ENCODE assay signal across 41 cellular contexts in genomic region chr16:19438739-19439138, GRCh38. TPM values are rescaled to one million over a fixed set of nuclear protein-coding genes. Genes with fewer than 3 reads are reported as not detected.
"Had no signal": no experiment of that assay in that cellular context is flagged by ENCODE, and none has a peak within 500 bp of the region (broad histone marks: within the 10 kb centered on the region; RNA-seq: fewer than 3 reads in every experiment).

No MANE protein-coding gene starts in this region.

- H3K9me3 ChIP-seq: adrenal gland, ascending aorta, body of pancreas, breast epithelium had no signal

- H3K4me3 ChIP-seq: adrenal gland, ascending aorta, body of pancreas, breast epithelium, cardiac muscle cell had no signal

- H3K27ac Mint-ChIP-seq: activated naive CD4-positive, alpha-beta T cell treated with anti-CD3 and anti-CD28 coated beads for 36 hours; activated naive CD4-positive, alpha-beta T cell treated with anti-CD3 and anti-CD28 coated beads, Interleukin-2, amount 10 ng/mL, durations not matched to agents 7 days and 5 days; activated naive CD4-positive, alpha-beta T cell treated with anti-CD3 and anti-CD28 coated beads, Interleukin-2, amount 50 U/mL, for 24 hours; activated naive CD4-positive, alpha-beta T cell treated with anti-CD3 and anti-CD28 coated beads, Interleukin-2, amount 50 U/mL, for 72 hours; activated naive CD8-positive, alpha-beta T cell; activated naive CD8-positive, alpha-beta T cell treated with anti-CD3 and anti-CD28 coated beads for 36 hours; activated naive CD8-positive, alpha-beta T cell treated with anti-CD3 and anti-CD28 coated beads, Interleukin-2, amount 10 ng/mL, durations not matched to agents 7 days and 5 days; activated naive CD8-positive, alpha-beta T cell treated with anti-CD3 and anti-CD28 coated beads, Interleukin-2, amount 50 U/mL, for 24 hours; activated T-cell treated with anti-CD3 and anti-CD28 coated beads, Interleukin-2, amount 50 U/mL, for 24 hours; activated T-cell treated with anti-CD3 and anti-CD28 coated beads, Interleukin-2, amount 50 U/mL, for 72 hours; activated T-helper 1 cell treated with anti-CD3 and anti-CD28 coated beads, Interleukin-12 subunit alpha, Interleukin-12 subunit beta, Interleukin-2, Interleukin-4 antibody, amounts not matched to agents 30 ng/mL and 10 ng/mL and 1 ng/mL, durations not matched to agents 14 hours and 24 hours and 36 hours; activated T-helper 17 cell treated with anti-CD3 and anti-CD28 coated beads, Interleukin-2, amount 50 U/mL, for 72 hours; activated T-helper 2 cell treated with anti-CD3 and anti-CD28 coated beads, Interferon-gamma antibody, Interleukin-2, Interleukin-4, amounts not matched to agents 10 μg/mL and 5 μg/mL and 100 μg/mL, durations not matched to agents 14 hours and 24 hours and 36 hours; brain had no signal

- H3K4me1 ChIP-seq: adrenal gland, ascending aorta had no signal

- H3K9me3 Mint-ChIP-seq: activated naive CD4-positive, alpha-beta T cell treated with anti-CD3 and anti-CD28 coated beads for 36 hours; activated naive CD4-positive, alpha-beta T cell treated with anti-CD3 and anti-CD28 coated beads, Interleukin-2, amount 10 ng/mL, durations not matched to agents 7 days and 5 days; activated naive CD4-positive, alpha-beta T cell treated with anti-CD3 and anti-CD28 coated beads, Interleukin-2, amount 50 U/mL, for 24 hours; activated naive CD8-positive, alpha-beta T cell treated with anti-CD3 and anti-CD28 coated beads for 36 hours; activated naive CD8-positive, alpha-beta T cell treated with anti-CD3 and anti-CD28 coated beads, Interleukin-2, amount 10 ng/mL, durations not matched to agents 7 days and 5 days; activated naive CD8-positive, alpha-beta T cell treated with anti-CD3 and anti-CD28 coated beads, Interleukin-2, amount 50 U/mL, for 24 hours; activated T-cell treated with anti-CD3 and anti-CD28 coated beads, Interleukin-2, amount 50 U/mL, for 24 hours; activated T-helper 17 cell treated with anti-CD3 and anti-CD28 coated beads, Interleukin-2, amount 50 U/mL, for 72 hours; activated T-helper 2 cell treated with anti-CD3 and anti-CD28 coated beads, Interferon-gamma antibody, Interleukin-2, Interleukin-4, amounts not matched to agents 10 μg/mL and 5 μg/mL and 100 μg/mL, durations not matched to agents 14 hours and 24 hours and 36 hours; central memory CD8-positive, alpha-beta T cell had no signal

- H3K4me1 Mint-ChIP-seq: activated naive CD4-positive, alpha-beta T cell treated with anti-CD3 and anti-CD28 coated beads, Interleukin-2, amount 10 ng/mL, durations not matched to agents 7 days and 5 days; activated naive CD4-positive, alpha-beta T cell treated with anti-CD3 and anti-CD28 coated beads, Interleukin-2, amount 50 U/mL, for 24 hours; activated naive CD8-positive, alpha-beta T cell treated with anti-CD3 and anti-CD28 coated beads, Interleukin-2, amount 10 ng/mL, durations not matched to agents 7 days and 5 days; activated naive CD8-positive, alpha-beta T cell treated with anti-CD3 and anti-CD28 coated beads, Interleukin-2, amount 50 U/mL, for 24 hours; activated T-helper 17 cell treated with anti-CD3 and anti-CD28 coated beads, Interleukin-2, amount 50 U/mL, for 72 hours; brain; central memory CD8-positive, alpha-beta T cell had no signal

- ATAC-seq: activated naive CD4-positive, alpha-beta T cell treated with anti-CD3 and anti-CD28 coated beads, Interleukin-2, amount 50 U/mL, for 72 hours; activated naive CD8-positive, alpha-beta T cell treated with anti-CD3 and anti-CD28 coated beads, Interleukin-2, amount 50 U/mL, for 24 hours; activated T-cell treated with anti-CD3 and anti-CD28 coated beads, Interleukin-2, amount 50 U/mL, for 4 hours; activated T-cell treated with anti-CD3 and anti-CD28 coated beads, Interleukin-2, amount 50 U/mL, for 72 hours; activated T-helper 17 cell treated with anti-CD3 and anti-CD28 coated beads, Interleukin-2, amount 50 U/mL, for 72 hours; body of pancreas had no signal

- H3K36me3 ChIP-seq: adrenal gland, ascending aorta, brain microvascular endothelial cell, breast epithelium, cardiac muscle cell had no signal

- H3K27ac ChIP-seq: adrenal gland, ascending aorta, brain microvascular endothelial cell, breast epithelium, cardiac muscle cell had no signal

- FAIRE-seq: astrocyte, bronchial epithelial cell had no signal

- H3K4me3 Mint-ChIP-seq: activated naive CD4-positive, alpha-beta T cell treated with anti-CD3 and anti-CD28 coated beads for 36 hours; activated naive CD4-positive, alpha-beta T cell treated with anti-CD3 and anti-CD28 coated beads, Interleukin-2, amount 10 ng/mL, durations not matched to agents 7 days and 5 days; activated naive CD4-positive, alpha-beta T cell treated with anti-CD3 and anti-CD28 coated beads, Interleukin-2, amount 50 U/mL, for 24 hours; activated naive CD8-positive, alpha-beta T cell; activated naive CD8-positive, alpha-beta T cell treated with anti-CD3 and anti-CD28 coated beads for 36 hours; activated naive CD8-positive, alpha-beta T cell treated with anti-CD3 and anti-CD28 coated beads, Interleukin-2, amount 10 ng/mL, durations not matched to agents 7 days and 5 days; activated naive CD8-positive, alpha-beta T cell treated with anti-CD3 and anti-CD28 coated beads, Interleukin-2, amount 50 U/mL, for 24 hours; activated T-cell treated with anti-CD3 and anti-CD28 coated beads, Interleukin-2, amount 50 U/mL, for 24 hours; activated T-cell treated with anti-CD3 and anti-CD28 coated beads, Interleukin-2, amount 50 U/mL, for 4 hours; activated T-cell treated with anti-CD3 and anti-CD28 coated beads, Interleukin-2, amount 50 U/mL, for 72 hours; activated T-helper 1 cell treated with anti-CD3 and anti-CD28 coated beads, Interleukin-12 subunit alpha, Interleukin-12 subunit beta, Interleukin-2, Interleukin-4 antibody, amounts not matched to agents 30 ng/mL and 10 ng/mL and 1 ng/mL, durations not matched to agents 14 hours and 24 hours and 36 hours; activated T-helper 17 cell treated with anti-CD3 and anti-CD28 coated beads, Interleukin-2, amount 50 U/mL, for 72 hours; brain; central memory CD8-positive, alpha-beta T cell had no signal

- DNase-seq: activated effector memory CD4-positive, alpha-beta T cell treated with anti-CD3 and anti-CD28 coated beads, Interleukin-2, amount 50 U/mL, for 16 hours; activated effector memory CD4-positive, alpha-beta T cell treated with Interleukin-2 at 50 U/mL for 16 hours; activated gamma-delta T cell; activated gamma-delta T cell treated with Interleukin-2 at 50 U/mL for 16 hours; activated naive CD4-positive, alpha-beta T cell; activated naive CD4-positive, alpha-beta T cell treated with anti-CD3 and anti-CD28 coated beads for 36 hours; activated naive CD4-positive, alpha-beta T cell treated with anti-CD3 and anti-CD28 coated beads, Interleukin-2, amount 10 ng/mL, durations not matched to agents 7 days and 5 days; activated naive CD4-positive, alpha-beta T cell treated with anti-CD3 and anti-CD28 coated beads, Interleukin-2, amount 50 U/mL, for 16 hours; activated naive CD4-positive, alpha-beta T cell treated with Interleukin-2 at 50 U/mL for 16 hours; activated naive CD8-positive, alpha-beta T cell treated with anti-CD3 and anti-CD28 coated beads for 36 hours; activated naive CD8-positive, alpha-beta T cell treated with anti-CD3 and anti-CD28 coated beads, Interleukin-2, amount 10 ng/mL, durations not matched to agents 7 days and 5 days; activated naive CD8-positive, alpha-beta T cell treated with anti-CD3 and anti-CD28 coated beads, Interleukin-2, amount 50 U/mL, for 24 hours; activated T-cell treated with anti-CD3 and anti-CD28 coated beads, Interleukin-2, amount 50 U/mL, for 24 hours; activated T-cell treated with anti-CD3 and anti-CD28 coated beads, Interleukin-2, amount 50 U/mL, for 4 hours; activated T-cell treated with anti-CD3 and anti-CD28 coated beads, Interleukin-2, amount 50 U/mL, for 48 hours; activated T-cell treated with anti-CD3 and anti-CD28 coated beads, Interleukin-2, amount 50 U/mL, for 72 hours; adrenal gland; amniotic stem cell; amygdala; anterior cingulate cortex; aorta; body of pancreas; brain microvascular endothelial cell; caudate nucleus; central memory CD4-positive, alpha-beta T cell; cerebellar nuclear complex had no signal

- H3K27me3 ChIP-seq: adrenal gland, ascending aorta, body of pancreas, brain microvascular endothelial cell, breast epithelium, cardiac muscle cell had no signal

- H3K36me3 Mint-ChIP-seq: activated naive CD4-positive, alpha-beta T cell treated with anti-CD3 and anti-CD28 coated beads, Interleukin-2, amount 10 ng/mL, durations not matched to agents 7 days and 5 days; activated naive CD4-positive, alpha-beta T cell treated with anti-CD3 and anti-CD28 coated beads, Interleukin-2, amount 50 U/mL, for 24 hours; activated naive CD4-positive, alpha-beta T cell treated with anti-CD3 and anti-CD28 coated beads, Interleukin-2, amount 50 U/mL, for 72 hours; activated naive CD8-positive, alpha-beta T cell; activated naive CD8-positive, alpha-beta T cell treated with anti-CD3 and anti-CD28 coated beads for 36 hours; activated naive CD8-positive, alpha-beta T cell treated with anti-CD3 and anti-CD28 coated beads, Interleukin-2, amount 10 ng/mL, durations not matched to agents 7 days and 5 days; brain had no signal

RNA-seq across cellular contexts. Expression of gene TMC5, which starts 21.1 kb away (rescaled TPM):
- total RNA-seq: activated naive CD4-positive, alpha-beta T cell treated with anti-CD3 and anti-CD28 coated beads for 36 hours; activated naive CD4-positive, alpha-beta T cell treated with anti-CD3 and anti-CD28 coated beads, Interleukin-2, amount 50 U/mL, for 72 hours; activated naive CD8-positive, alpha-beta T cell treated with anti-CD3 and anti-CD28 coated beads for 36 hours; activated naive CD8-positive, alpha-beta T cell treated with anti-CD3 and anti-CD28 coated beads, Interleukin-2, amount 10 ng/mL, durations not matched to agents 7 days and 5 days; activated T-cell treated with anti-CD3 and anti-CD28 coated beads, Interleukin-2, amount 50 U/mL, for 72 hours; activated T-helper 2 cell treated with anti-CD3 and anti-CD28 coated beads, Interferon-gamma antibody, Interleukin-2, Interleukin-4, amounts not matched to agents 10 μg/mL and 5 μg/mL and 100 μg/mL, durations not matched to agents 14 hours and 24 hours and 36 hours; ascending aorta; cardiac septum; chondrocyte had no signal
- polyA plus RNA-seq: cardiac muscle cell had no signal
